ENCODE assay signal across 11 cellular contexts in the genomic region with DNA sequence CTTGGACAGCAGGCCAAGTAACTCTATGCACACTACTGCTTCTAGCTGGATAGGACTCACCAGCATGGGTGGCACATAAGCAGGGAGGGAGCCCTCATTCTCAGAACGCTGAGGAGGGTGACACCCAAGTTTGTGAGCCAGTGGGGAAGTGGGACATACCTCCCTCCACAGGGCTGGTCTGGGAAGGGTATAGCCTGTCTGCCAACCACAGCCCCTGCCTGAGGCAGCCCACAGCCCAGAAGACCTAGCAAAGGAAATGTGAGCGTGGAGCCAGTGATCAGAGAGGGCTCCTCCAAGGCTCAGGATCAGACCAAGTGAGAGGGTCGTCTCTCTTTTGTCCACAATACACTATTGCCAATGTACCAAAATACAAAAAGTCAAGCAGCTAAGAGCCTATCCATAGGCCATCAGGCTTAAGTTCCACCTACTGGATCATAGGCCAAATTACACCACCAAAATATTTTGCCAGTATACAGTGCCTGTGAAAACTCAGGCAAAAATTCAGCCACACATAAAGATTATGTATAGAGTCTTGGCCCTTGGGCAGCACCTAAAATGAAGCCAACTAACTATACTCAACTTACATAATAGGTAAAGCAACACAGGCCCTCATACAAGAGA.
DNase-seq lines count a peak whose midpoint lies in the region; TF ChIP-seq lines count a peak whose summit lies in the region.
"Had no signal": no experiment of that assay in that cellular context is flagged by ENCODE, and none has a peak within 500 bp of the region (broad histone marks: within the 10 kb centered on the region; RNA-seq: fewer than 3 reads in every experiment).

No MANE protein-coding gene starts in this region.

- peak; percentile 57 for TF ChIP-seq CTCF in BE2C (IDR thresholded peaks at IDR 0.05; ENCODE audit: low read depth, low read length)

- H3K36me3 ChIP-seq in BE2C, result no peaks in the 10 kb centered on the region
- H3K36me3 ChIP-seq: right lobe of liver had no signal

- H3K4me1 ChIP-seq in BE2C, result no peaks in the 10 kb centered on the region
- H3K4me1 ChIP-seq: right lobe of liver had no signal

- H3K27me3 ChIP-seq in BE2C, result no peaks in the 10 kb centered on the region
- H3K27me3 ChIP-seq: right lobe of liver had no signal

- DNase-seq in BE2C (no peak), amniotic epithelial cell (ENCODE audit: low read depth) (peak; percentile 7), iPS-NIHi11 (ENCODE audit: low spot score) (peak; percentile 8), cortex of kidney (lab: John Stamatoyannopoulos, UW) (no peak), hypothalamus (lab: John Stamatoyannopoulos, UW) (no peak), anterior cingulate cortex (lab: John Stamatoyannopoulos, UW) (no peak), G401 (ENCODE audit: low spot score) (no peak)
- DNase-seq in Jurkat, Clone E6-1 (ENCODE audit: low read depth, low spot score), result peak; percentile 3
- DNase-seq: activated CD8-positive, alpha-beta memory T cell treated with anti-CD3 and anti-CD28 coated beads, Interleukin-2, amount 10 ng/mL, durations not matched to agents 7 days and 5 days; PC-9; right lobe of liver had no signal

- no peak overlapping the region for H3K4me3 ChIP-seq in BE2C (ENCODE audit: low read depth, low read length)
- no peak overlapping the region for H3K4me3 ChIP-seq in Jurkat, Clone E6-1 (ENCODE audit: low read length)
- H3K4me3 ChIP-seq: PC-9, right lobe of liver had no signal

- in situ Hi-C loops in G401 (cut with HindIII; ENCODE audit: low sequenced_read_pairs), result no loop called here

- no peaks in the 10 kb centered on the region for H3K9me3 ChIP-seq in BE2C
- H3K9me3 ChIP-seq: right lobe of liver had no signal

Comparison
In these comparisons a context has a peak if more than half of its experiments do, and no peak if none do; other contexts are left out.
1. DNase-seq: peak in Jurkat, Clone E6-1 (single experiment), amniotic epithelial cell (single experiment) and iPS-NIHi11 (single experiment); none in BE2C (single experiment), cortex of kidney (single experiment), hypothalamus (0 of 51), anterior cingulate cortex (0 of 58) and G401 (single experiment).